In the genomic region with DNA sequence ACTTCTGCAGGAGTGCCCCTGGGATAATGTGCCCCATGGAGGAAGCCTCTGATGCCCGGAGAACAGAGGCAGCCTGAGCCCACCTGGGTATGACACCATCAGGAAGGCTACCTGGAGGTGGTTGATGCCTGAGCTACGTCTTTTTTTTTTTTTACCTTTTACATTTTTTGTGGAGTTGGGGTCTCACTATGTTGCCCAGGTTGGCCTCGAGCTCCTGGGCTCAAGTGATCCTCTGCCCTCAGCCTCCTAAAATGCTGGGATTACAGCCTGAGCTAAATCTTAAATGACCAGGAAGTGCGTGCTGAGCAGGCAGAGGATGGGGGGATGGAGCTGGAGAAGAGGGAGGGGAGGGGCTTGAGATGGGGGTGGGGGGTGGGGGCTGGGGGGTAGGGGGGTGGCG, we compare ENCODE assay signal across 3 cellular contexts.
A peak's percentile ranks its signal among the peaks of the same experiment; 100 is the strongest.
TF ChIP-seq lines count a peak whose summit lies in the region.

No MANE protein-coding gene starts in this region.

TF ChIP-seq in IMR-90, 13 proteins besides CTCF, POLR2A, EP300 and RAD21:
- TF ChIP-seq MAZ (IDR thresholded peaks at IDR 0.05; ENCODE audit: borderline replicate concordance, low read depth, low read length): no peak
- no peak for TF ChIP-seq SMC3 (IDR thresholded peaks at IDR 0.05; ENCODE audit: low read depth, low read length)
- TF ChIP-seq, protein P1, sequence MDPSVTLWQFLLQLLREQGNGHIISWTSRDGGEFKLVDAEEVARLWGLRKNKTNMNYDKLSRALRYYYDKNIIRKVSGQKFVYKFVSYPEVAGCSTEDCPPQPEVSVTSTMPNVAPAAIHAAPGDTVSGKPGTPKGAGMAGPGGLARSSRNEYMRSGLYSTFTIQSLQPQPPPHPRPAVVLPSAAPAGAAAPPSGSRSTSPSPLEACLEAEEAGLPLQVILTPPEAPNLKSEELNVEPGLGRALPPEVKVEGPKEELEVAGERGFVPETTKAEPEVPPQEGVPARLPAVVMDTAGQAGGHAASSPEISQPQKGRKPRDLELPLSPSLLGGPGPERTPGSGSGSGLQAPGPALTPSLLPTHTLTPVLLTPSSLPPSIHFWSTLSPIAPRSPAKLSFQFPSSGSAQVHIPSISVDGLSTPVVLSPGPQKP (IDR thresholded peaks at IDR 0.05; ENCODE audit: borderline replicate concordance, low read depth, low read length): no peak
- TF ChIP-seq MXI1 (IDR thresholded peaks at IDR 0.05; ENCODE audit: borderline replicate concordance, low read depth, low read length): no peak
- no peak for TF ChIP-seq CEBPB (IDR thresholded peaks at IDR 0.05; ENCODE audit: low read depth, low read length)
- no peak for TF ChIP-seq RCOR1 (IDR thresholded peaks at IDR 0.05; ENCODE audit: insufficient replicate concordance, low read length)
- TF ChIP-seq BHLHE40 (IDR thresholded peaks at IDR 0.05; ENCODE audit: low read depth, low read length): no peak
TF ChIP-seq in IMR-90: peak in this region for 0.

TF ChIP-seq in K562, 482 proteins besides CTCF, POLR2A, EP300 and RAD21:
- TF ChIP-seq RBM25 (IDR thresholded peaks at IDR 0.05; ENCODE audit: low read depth, low read length, severe bottlenecking) (peak; percentile 5), ZNF121 (CRISPR knock-in tag; conservative IDR thresholded peaks at IDR 0.05) (peak; percentile 81), ZNF507 (tag; conservative IDR thresholded peaks at IDR 0.05) (peak; percentile 68), MAX (CRISPR knock-in tag; IDR thresholded peaks at IDR 0.05) (no peak), MBD2 (IDR thresholded peaks at IDR 0.05; ENCODE audit: borderline replicate concordance, low read depth) (no peak), JUNB (CRISPR knock-in tag; conservative IDR thresholded peaks at IDR 0.05) (no peak), E2F1 (CRISPR knock-in tag; IDR thresholded peaks at IDR 0.05) (no peak), DIDO1 (tag; IDR thresholded peaks at IDR 0.05; ENCODE audit: low read depth) (no peak)
- TF ChIP-seq, protein P2, sequence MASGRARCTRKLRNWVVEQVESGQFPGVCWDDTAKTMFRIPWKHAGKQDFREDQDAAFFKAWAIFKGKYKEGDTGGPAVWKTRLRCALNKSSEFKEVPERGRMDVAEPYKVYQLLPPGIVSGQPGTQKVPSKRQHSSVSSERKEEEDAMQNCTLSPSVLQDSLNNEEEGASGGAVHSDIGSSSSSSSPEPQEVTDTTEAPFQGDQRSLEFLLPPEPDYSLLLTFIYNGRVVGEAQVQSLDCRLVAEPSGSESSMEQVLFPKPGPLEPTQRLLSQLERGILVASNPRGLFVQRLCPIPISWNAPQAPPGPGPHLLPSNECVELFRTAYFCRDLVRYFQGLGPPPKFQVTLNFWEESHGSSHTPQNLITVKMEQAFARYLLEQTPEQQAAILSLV (tag; IDR thresholded peaks at IDR 0.05): no peak
- TF ChIP-seq, protein P3, sequence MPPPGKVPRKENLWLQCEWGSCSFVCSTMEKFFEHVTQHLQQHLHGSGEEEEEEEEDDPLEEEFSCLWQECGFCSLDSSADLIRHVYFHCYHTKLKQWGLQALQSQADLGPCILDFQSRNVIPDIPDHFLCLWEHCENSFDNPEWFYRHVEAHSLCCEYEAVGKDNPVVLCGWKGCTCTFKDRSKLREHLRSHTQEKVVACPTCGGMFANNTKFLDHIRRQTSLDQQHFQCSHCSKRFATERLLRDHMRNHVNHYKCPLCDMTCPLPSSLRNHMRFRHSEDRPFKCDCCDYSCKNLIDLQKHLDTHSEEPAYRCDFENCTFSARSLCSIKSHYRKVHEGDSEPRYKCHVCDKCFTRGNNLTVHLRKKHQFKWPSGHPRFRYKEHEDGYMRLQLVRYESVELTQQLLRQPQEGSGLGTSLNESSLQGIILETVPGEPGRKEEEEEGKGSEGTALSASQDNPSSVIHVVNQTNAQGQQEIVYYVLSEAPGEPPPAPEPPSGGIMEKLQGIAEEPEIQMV (tag; conservative IDR thresholded peaks at IDR 0.05; ENCODE audit: low read depth): no peak

TF ChIP-seq in H1, 55 proteins besides CTCF, POLR2A, EP300 and RAD21:
- no peak for TF ChIP-seq CEBPB (IDR thresholded peaks at IDR 0.05; ENCODE audit: low read depth, low read length)
- no peak for TF ChIP-seq SRF (IDR thresholded peaks at IDR 0.05; ENCODE audit: low read depth, low read length)
- TF ChIP-seq TAF7 (optimal IDR thresholded peaks at IDR 0.05; ENCODE audit: borderline replicate concordance, low read depth, low read length): no peak
- no peak for TF ChIP-seq SIN3A (conservative IDR thresholded peaks at IDR 0.05 in 1 of 2, IDR thresholded peaks at IDR 0.05 in 1 of 2; ENCODE audit: low read depth in 1 of 2, low read length in 2 of 2)
